ENCODE assay signal across 16 cellular contexts in the genomic region with DNA sequence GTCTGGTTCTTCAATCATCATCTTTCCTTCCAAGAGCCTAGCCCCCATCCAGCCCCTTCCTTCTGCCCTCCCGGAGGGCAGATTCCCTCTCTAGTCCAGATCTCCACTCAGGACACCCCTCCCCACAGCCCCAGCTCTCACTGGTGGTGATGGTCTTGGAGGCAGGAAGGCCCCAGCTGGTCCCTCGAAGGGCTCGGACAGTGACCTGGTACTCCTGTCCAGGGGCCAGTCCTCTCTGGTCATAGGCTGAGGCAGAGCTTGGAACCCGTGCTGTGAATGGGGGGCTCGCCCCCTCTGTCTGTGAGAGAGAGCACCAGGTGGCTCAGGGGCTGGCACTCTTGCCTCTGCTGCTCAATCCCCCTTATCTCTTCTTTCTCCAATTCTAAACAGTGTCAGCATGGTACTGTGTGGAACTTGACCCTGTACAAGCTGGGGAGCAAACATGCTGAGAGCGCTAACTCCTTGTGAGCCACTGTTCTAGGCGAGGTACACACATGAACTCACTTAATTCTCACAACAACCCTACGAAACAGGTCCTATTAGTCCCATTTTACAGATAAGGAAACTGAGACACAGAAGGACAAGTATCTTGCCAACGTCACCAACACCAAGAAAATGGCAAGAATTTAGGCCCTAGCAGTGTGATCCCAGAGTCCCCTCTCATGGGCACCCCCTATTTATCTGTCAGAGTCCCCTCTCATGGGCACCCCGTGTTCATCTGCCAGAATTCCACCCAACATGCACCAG.
"Had no signal": no experiment of that assay in that cellular context is flagged by ENCODE, and none has a peak within 500 bp of the region (broad histone marks: within the 10 kb centered on the region; RNA-seq: fewer than 3 reads in every experiment).

No MANE protein-coding gene starts in this region.

- H3K4me1 ChIP-seq: parathyroid adenoma had no signal

- H2AFZ ChIP-seq: parathyroid adenoma had no signal

- H3K79me2 ChIP-seq: parathyroid adenoma had no signal

- H3K27ac ChIP-seq: parathyroid adenoma had no signal

- ATAC-seq: esophagus mucosa, left colon had no signal

- FAIRE-seq: endometrium, small intestine had no signal

- DNase-seq: activated CD4-positive, alpha-beta memory T cell treated with anti-CD3 and anti-CD28 coated beads for 36 hours; activated CD4-positive, alpha-beta T cell treated with anti-CD3 and anti-CD28 coated beads for 1 hour; activated gamma-delta T cell treated with Interleukin-2 at 50 U/mL for 16 hours; activated naive CD8-positive, alpha-beta T cell treated with anti-CD3 and anti-CD28 coated beads for 36 hours; activated T-cell treated with anti-CD3 and anti-CD28 coated beads, Interleukin-2, amount 50 U/mL, for 48 hours; dorsolateral prefrontal cortex; foreskin fibroblast; left colon; mesendoderm; retina; small intestine; SW 1271; trophoblast cell had no signal

- H3K9ac ChIP-seq: parathyroid adenoma had no signal

- H3K4me3 ChIP-seq: dorsolateral prefrontal cortex had no signal
